ENCODE assay signal across 11 cellular contexts in the genomic region with DNA sequence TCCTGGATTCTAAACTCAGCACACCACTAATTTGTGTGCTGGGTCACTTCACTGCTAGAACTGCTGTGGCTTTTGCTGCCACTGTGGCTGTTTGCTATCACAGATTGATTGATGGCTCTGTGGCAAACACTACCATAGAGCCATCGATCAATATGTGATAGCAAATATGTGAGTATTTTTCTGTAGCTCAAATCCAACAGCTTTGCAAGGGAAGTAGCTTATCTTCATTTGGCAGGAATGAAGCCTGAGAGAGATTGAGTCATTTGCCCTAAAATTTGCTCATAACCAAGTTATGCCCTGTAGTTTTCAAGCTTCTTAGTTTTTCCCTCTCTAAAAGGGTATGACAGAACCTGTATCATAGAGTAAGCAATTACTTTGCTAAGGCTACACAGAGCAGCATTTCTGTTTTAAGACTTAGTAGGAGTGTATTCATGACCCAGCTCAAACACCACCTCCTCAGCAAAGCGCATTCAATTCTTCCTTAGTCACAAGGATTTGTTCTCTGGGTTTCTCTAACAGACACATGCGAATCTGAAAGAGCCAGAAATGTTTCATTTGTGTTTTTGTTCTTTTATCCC. TPM values are rescaled to one million over a fixed set of nuclear protein-coding genes. Genes with fewer than 3 reads are reported as not detected.
DNase-seq lines count a peak whose midpoint lies in the region; ATAC-seq, FAIRE-seq and TF ChIP-seq lines count a peak whose summit lies in the region.
"Had no signal": no experiment of that assay in that cellular context is flagged by ENCODE, and none has a peak within 500 bp of the region (broad histone marks: within the 10 kb centered on the region; RNA-seq: fewer than 3 reads in every experiment).

No MANE protein-coding gene starts in this region.

- H3K27ac ChIP-seq in endothelial cell of umbilical vein (ENCODE audit: insufficient read depth, low read depth, low read length): no peak overlapping the region

- no peak overlapping the region for H3K4me2 ChIP-seq in endothelial cell of umbilical vein (ENCODE audit: insufficient read depth, low read length)

- CTCF ChIA-PET in endothelial cell of umbilical vein (lab: Charles Lee): interaction anchor here (0.7 to 2.3 kb wide), 3 partner anchors 15 to 109 kb away, joined by 3 to 8 read pairs (median 3); no protein-coding TSS in a partner anchor
- CTCF ChIA-PET in activated CD8-positive, alpha-beta memory T cell treated with anti-CD3 and anti-CD28 coated beads, Interleukin-2, amount 10 ng/mL, durations not matched to agents 7 days and 5 days (lab: Charles Lee): interaction anchor here (0.6 kb wide), 1 partner anchor 74 kb away, joined by 3 read pairs; no protein-coding TSS in a partner anchor

- no peaks in the 10 kb centered on the region for H3K27me3 Mint-ChIP-seq in activated CD8-positive, alpha-beta memory T cell treated with anti-CD3 and anti-CD28 coated beads, Interleukin-2, amount 10 ng/mL, durations not matched to agents 7 days and 5 days
- no peaks in the 10 kb centered on the region for H3K27me3 Mint-ChIP-seq in naive thymus-derived CD8-positive, alpha-beta T cell

- no peak overlapping the region for H3K27ac Mint-ChIP-seq in activated CD8-positive, alpha-beta memory T cell treated with anti-CD3 and anti-CD28 coated beads, Interleukin-2, amount 10 ng/mL, durations not matched to agents 7 days and 5 days
- no peak overlapping the region for H3K27ac Mint-ChIP-seq in naive thymus-derived CD8-positive, alpha-beta T cell

- peaks cover 3% of the 10 kb centered on the region for H3K9me3 Mint-ChIP-seq in activated CD8-positive, alpha-beta memory T cell treated with anti-CD3 and anti-CD28 coated beads, Interleukin-2, amount 10 ng/mL, durations not matched to agents 7 days and 5 days (ENCODE audit: low read depth)
- H3K9me3 Mint-ChIP-seq in naive thymus-derived CD8-positive, alpha-beta T cell: peaks cover 0 to 11% (median 6%) of the 10 kb centered on the region in 9 donors

- H3K4me3 Mint-ChIP-seq in activated CD8-positive, alpha-beta memory T cell treated with anti-CD3 and anti-CD28 coated beads, Interleukin-2, amount 10 ng/mL, durations not matched to agents 7 days and 5 days: no peak overlapping the region
- no peak overlapping the region for H3K4me3 Mint-ChIP-seq in naive thymus-derived CD8-positive, alpha-beta T cell

- H3K4me1 ChIP-seq in endothelial cell of umbilical vein (ENCODE audit: control insufficient read depth, extremely low read depth, insufficient read depth, low read length): peaks cover 12% of the 10 kb centered on the region

- H3K4me3 ChIP-seq in endothelial cell of umbilical vein (replicated peaks in 1 of 3; ENCODE audit: insufficient read depth in 1 of 3, low read depth in 1 of 3, low read length in 3 of 3): no peak overlapping the region
- H3K4me3 ChIP-seq: heart left ventricle had no signal

- H3K79me2 ChIP-seq in endothelial cell of umbilical vein (ENCODE audit: control insufficient read depth, insufficient read depth, low read length): no peaks in the 10 kb centered on the region

- no peaks in the 10 kb centered on the region for H3K27me3 ChIP-seq in endothelial cell of umbilical vein (ENCODE audit: control insufficient read depth in 2 of 2, insufficient read depth in 2 of 2, low read length in 2 of 2)
- H3K27me3 ChIP-seq: heart left ventricle had no signal

- H4K20me1 ChIP-seq in endothelial cell of umbilical vein (replicated peaks; ENCODE audit: control insufficient read depth, extremely low read depth, insufficient read depth, low read length): no peaks in the 10 kb centered on the region

- POLR2A ChIA-PET in endothelial cell of umbilical vein (lab: Charles Lee): interaction anchor here (0.6 kb wide), 1 partner anchor 24 kb away, joined by 3 read pairs; no protein-coding TSS in a partner anchor
- POLR2A ChIA-PET in naive thymus-derived CD8-positive, alpha-beta T cell (lab: Charles Lee): no interaction called here

- H2AFZ ChIP-seq in endothelial cell of umbilical vein (ENCODE audit: low read depth, low read length): no peak overlapping the region

- H3K9me3 ChIP-seq in endothelial cell of umbilical vein (replicated peaks; ENCODE audit: control insufficient read depth, insufficient read depth, low read length): no peaks in the 10 kb centered on the region

- intact Hi-C loops in endothelial cell of umbilical vein (cut with micrococcal nuclease): no loop called here

- H3K36me3 ChIP-seq in endothelial cell of umbilical vein (ENCODE audit: control insufficient read depth in 2 of 2, extremely low read depth in 1 of 2, insufficient read depth in 2 of 2, low read length in 2 of 2): peaks cover 2 to 4% of the 10 kb centered on the region in 2 experiments

- H3K36me3 Mint-ChIP-seq in activated CD8-positive, alpha-beta memory T cell treated with anti-CD3 and anti-CD28 coated beads, Interleukin-2, amount 10 ng/mL, durations not matched to agents 7 days and 5 days: peaks cover 28% of the 10 kb centered on the region
- H3K36me3 Mint-ChIP-seq in naive thymus-derived CD8-positive, alpha-beta T cell: peaks cover 8 to 41% (median 34%) of the 10 kb centered on the region in 3 donors

- no peak for TF ChIP-seq CTCF in endothelial cell of umbilical vein (IDR thresholded peaks at IDR 0.05; ENCODE audit: extremely low read depth in 1 of 2, insufficient read depth in 1 of 2, low read depth in 1 of 2, low read length in 2 of 2)

- no TSS peak for BruUV-seq in endothelial cell of umbilical vein (replicated peaks; lab: Mats Ljungman, UMichigan)

- ATAC-seq in activated CD8-positive, alpha-beta memory T cell treated with anti-CD3 and anti-CD28 coated beads, Interleukin-2, amount 10 ng/mL, durations not matched to agents 7 days and 5 days: no peak
- no peak for ATAC-seq in GM21576 (IDR thresholded peaks at IDR 0.05; ENCODE audit: unreplicated experiment)
- no peak for ATAC-seq in GM21526 (IDR thresholded peaks at IDR 0.05; ENCODE audit: low FRiP score, unreplicated experiment)
- ATAC-seq in naive thymus-derived CD8-positive, alpha-beta T cell: no peak
- ATAC-seq: heart left ventricle had no signal

- peaks cover 14% of the 10 kb centered on the region for H3K4me1 Mint-ChIP-seq in activated CD8-positive, alpha-beta memory T cell treated with anti-CD3 and anti-CD28 coated beads, Interleukin-2, amount 10 ng/mL, durations not matched to agents 7 days and 5 days
- H3K4me1 Mint-ChIP-seq in naive thymus-derived CD8-positive, alpha-beta T cell: peaks cover 8 to 26% (median 16%) of the 10 kb centered on the region in 4 donors

- TF ChIP-seq POLR2A in endothelial cell of umbilical vein (IDR thresholded peaks at IDR 0.05; ENCODE audit: low read depth, low read length): no peak

- DNase-seq in GM03348 (ENCODE audit: low spot score) (peak; percentile 47), OCI-M1 (lab: John Stamatoyannopoulos, UW) (peak; percentile 98), endothelial cell of umbilical vein (ENCODE audit: low read depth, low spot score) (peak; percentile 24), non-pigmented ciliary epithelial cell (ENCODE audit: low read depth) (peak; percentile 68)
- no peak for DNase-seq in activated CD8-positive, alpha-beta memory T cell treated with anti-CD3 and anti-CD28 coated beads, Interleukin-2, amount 10 ng/mL, durations not matched to agents 7 days and 5 days
- DNase-seq in naive thymus-derived CD8-positive, alpha-beta T cell: no peak
- DNase-seq: DMS 273 treated with DMSO at 0.1 percent for 48 hours, heart left ventricle had no signal

- no peak for FAIRE-seq in endothelial cell of umbilical vein (lab: Jason Lieb, UNC)
- FAIRE-seq: H1 had no signal

- no peaks in the 10 kb centered on the region for H3K9me1 ChIP-seq in endothelial cell of umbilical vein (replicated peaks; ENCODE audit: control insufficient read depth, extremely low read depth, insufficient read depth, low read length)

- H3K9ac ChIP-seq in endothelial cell of umbilical vein (replicated peaks; ENCODE audit: extremely low read depth, insufficient read depth, low read length): no peak overlapping the region

- dilution Hi-C loops in endothelial cell of umbilical vein (cut with MboI; ENCODE audit: extremely low pct_ligation_motif_present, low sequenced_read_pairs): no loop called here

TF ChIP-seq in endothelial cell of umbilical vein, 7 proteins besides CTCF, POLR2A, EP300 and RAD21:
- TF ChIP-seq GATA2 (IDR thresholded peaks at IDR 0.05; ENCODE audit: insufficient read depth, insufficient read length, low read depth, low read length) (peak; percentile 18), MYC (IDR thresholded peaks at IDR 0.05; ENCODE audit: low read depth, low read length) (no peak), JUN (IDR thresholded peaks at IDR 0.05; ENCODE audit: borderline replicate concordance, insufficient read depth, insufficient read length, low read depth) (no peak), FOS (IDR thresholded peaks at IDR 0.05; ENCODE audit: borderline replicate concordance, insufficient read depth, low read length) (peak; percentile 10)

RNA-seq across cellular contexts. Expression of a gene that starts 43.1 kb away (rescaled TPM):
- 21.9 and 23.8 TPM in 2 replicates for total RNA-seq in endothelial cell of umbilical vein
- polyA plus RNA-seq in endothelial cell of umbilical vein: 11.7 and 16.0 TPM in 2 replicates
- 8.3 and 9.5 TPM in 2 replicates for polyA plus RNA-seq in endothelial cell of umbilical vein (2011; cell fraction: cytosol; rRNA removed)
- 5.6 and 7.4 TPM in 2 replicates for polyA plus RNA-seq in endothelial cell of umbilical vein (2011; cell fraction: nucleus; rRNA removed)
- polyA plus RNA-seq in endothelial cell of umbilical vein (2012): 23.9 and 29.0 TPM in 2 replicates
- polyA minus RNA-seq in endothelial cell of umbilical vein: 9.1 and 9.8 TPM in 2 replicates
- 11.1 TPM for polyA minus RNA-seq in endothelial cell of umbilical vein (2011; cell fraction: cytosol; rRNA and poly(A)+ RNA removed)
- polyA minus RNA-seq in endothelial cell of umbilical vein (2011; cell fraction: nucleus; rRNA and poly(A)+ RNA removed): 3.8 and 5.5 TPM in 2 replicates
- total RNA-seq in activated CD8-positive, alpha-beta memory T cell treated with anti-CD3 and anti-CD28 coated beads, Interleukin-2, amount 10 ng/mL, durations not matched to agents 7 days and 5 days: 10 to 100 TPM in 1 of 2 experiments, 1 to 10 TPM in 1; 8.0 to 12.1 TPM
- total RNA-seq in naive thymus-derived CD8-positive, alpha-beta T cell: 1 to 10 TPM; 7.7 to 8.4 TPM
- 1 to 10 TPM; 5.0 to 6.6 (median 6.0) TPM for polyA plus RNA-seq in naive thymus-derived CD8-positive, alpha-beta T cell

Comparison
In these comparisons a context has a peak if more than half of its experiments do, and no peak if none do; other contexts are left out.
1. DNase-seq: peak in GM03348 (single experiment), OCI-M1 (single experiment), endothelial cell of umbilical vein (single experiment) and non-pigmented ciliary epithelial cell (single experiment); none in activated CD8-positive, alpha-beta memory T cell treated with anti-CD3 and anti-CD28 coated beads, Interleukin-2, amount 10 ng/mL, durations not matched to agents 7 days and 5 days (single experiment) and naive thymus-derived CD8-positive, alpha-beta T cell (0 of 10).